11 cellular contexts compared by ENCODE assay signal in the genomic region with DNA sequence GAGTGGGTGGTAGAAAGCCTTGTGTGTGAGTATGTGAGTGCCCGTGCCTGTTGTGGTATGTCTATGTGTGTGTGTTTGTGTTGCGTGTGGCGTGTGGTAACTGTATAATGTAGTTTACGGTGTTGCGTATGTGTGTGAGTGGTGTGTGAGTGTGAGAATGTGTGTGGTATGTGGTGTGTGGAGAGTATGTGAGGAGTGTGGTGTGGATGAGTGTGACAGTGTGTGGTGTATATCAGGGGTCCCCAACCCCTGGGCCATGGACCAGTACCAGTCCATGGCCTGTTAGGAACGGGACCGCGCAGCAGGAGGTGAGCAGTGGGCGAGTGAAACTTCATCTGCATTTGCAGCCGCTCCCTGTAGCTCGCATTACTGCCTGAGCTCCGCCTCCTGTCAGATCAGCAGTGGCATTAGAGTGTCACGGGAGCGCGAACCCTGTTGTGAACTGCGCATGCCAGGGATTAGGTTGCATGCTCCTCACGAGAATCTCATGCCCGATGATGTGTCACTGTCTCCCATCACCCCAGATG. TPM values are rescaled to one million over a fixed set of nuclear protein-coding genes. Genes with fewer than 3 reads are reported as not detected.
DNase-seq lines count a peak whose midpoint lies in the region; ATAC-seq and TF ChIP-seq lines count a peak whose summit lies in the region.
"Had no signal": no experiment of that assay in that cellular context is flagged by ENCODE, and none has a peak within 500 bp of the region (broad histone marks: within the 10 kb centered on the region; RNA-seq: fewer than 3 reads in every experiment).

No MANE protein-coding gene starts in this region.

- WGBS in heart left ventricle, 4 donors = 37 to 43% (median 41%) methylated on average over 14 to 18 of the region's 18 CpGs
- WGBS in thyroid gland, 2 donors = 38 to 42% methylated on average over 12 to 18 of the region's 18 CpGs

- no peak for TF ChIP-seq CTCF in MCF 10A (IDR thresholded peaks at IDR 0.05; ENCODE audit: unreplicated experiment)
- no peak for TF ChIP-seq CTCF in breast epithelium (IDR thresholded peaks at IDR 0.05)
- TF ChIP-seq CTCF in heart left ventricle (IDR thresholded peaks at IDR 0.05) = no peak
- no peak for TF ChIP-seq CTCF in thyroid gland (IDR thresholded peaks at IDR 0.05)

- TF ChIP-seq POLR2A in breast epithelium (IDR thresholded peaks at IDR 0.05) (no peak), heart left ventricle (IDR thresholded peaks at IDR 0.05) (no peak), thyroid gland (IDR thresholded peaks at IDR 0.05) (peak in 1 of 2 donors; percentile 42)

- no peaks in the 10 kb centered on the region for H3K27me3 ChIP-seq in breast epithelium
- H3K27me3 ChIP-seq in heart left ventricle = peaks cover 0 to 8% (median 0%) of the 10 kb centered on the region in 9 donors
- no peaks in the 10 kb centered on the region for H3K27me3 ChIP-seq in thyroid gland

- intact Hi-C loops in MCF 10A (cut with micrococcal nuclease) (no loop called here), breast epithelium (cut with DNase I; ENCODE audit: low total_unique reads) (no loop called here), heart left ventricle (cut with DNase I) (no loop called here), thyroid gland (cut with DNase I) (no loop called here)

- ATAC-seq in heart left ventricle (peak in 3 of 4 donors; percentile 43 to 51 (median 49)), HG03469 (IDR thresholded peaks at IDR 0.05; ENCODE audit: unreplicated experiment) (no peak), HG03460 (IDR thresholded peaks at IDR 0.05; ENCODE audit: unreplicated experiment) (no peak)
- ATAC-seq: CD8-positive, alpha-beta T cell had no signal

- no peaks in the 10 kb centered on the region for H3K9me3 Mint-ChIP-seq in MCF 10A (ENCODE audit: unreplicated experiment)
- H3K9me3 Mint-ChIP-seq: CD8-positive, alpha-beta T cell had no signal

- H3K36me3 ChIP-seq in breast epithelium = no peaks in the 10 kb centered on the region
- no peaks in the 10 kb centered on the region for H3K36me3 ChIP-seq in heart left ventricle
- H3K36me3 ChIP-seq in thyroid gland = no peaks in the 10 kb centered on the region
- H3K36me3 ChIP-seq: esophagus squamous epithelium, HAP-1 had no signal

- CTCF ChIA-PET in MCF 10A (lab: Yijun Ruan, JAX) = interaction anchor here (2.1 kb wide), 1 partner anchor 19 kb away, joined by 8 read pairs; no protein-coding TSS in a partner anchor

- no peaks in the 10 kb centered on the region for H3K9me3 ChIP-seq in breast epithelium
- H3K9me3 ChIP-seq in heart left ventricle = no peaks in the 10 kb centered on the region
- no peaks in the 10 kb centered on the region for H3K9me3 ChIP-seq in thyroid gland
- H3K9me3 ChIP-seq: esophagus squamous epithelium, HAP-1 had no signal

- H3K27ac Mint-ChIP-seq in MCF 10A (ENCODE audit: low read depth, unreplicated experiment) = no peak overlapping the region
- H3K27ac Mint-ChIP-seq: CD8-positive, alpha-beta T cell had no signal

- DNase-seq in MCF 10A (ENCODE audit: unreplicated experiment) (peak; percentile 74), breast epithelium (ENCODE audit: low spot score in 2 of 2) (no peak), RPMI7951 (ENCODE audit: low read depth) (peak; percentile 71), heart left ventricle (peak in 1 of 5 donors; percentile 54), thyroid gland (peak; percentile 64 to 72)
- DNase-seq in activated CD4-positive, alpha-beta T cell treated with anti-CD3 and anti-CD28 coated beads, Interleukin-2, amount 50 U/mL, for 48 hours = no peak
- DNase-seq: CD8-positive, alpha-beta T cell; esophagus squamous epithelium had no signal

- H3K27ac ChIP-seq in breast epithelium (no peak overlapping the region), heart left ventricle (no peak overlapping the region), thyroid gland (no peak overlapping the region)
- H3K27ac ChIP-seq: esophagus squamous epithelium had no signal

- no peak overlapping the region for H3K4me3 Mint-ChIP-seq in MCF 10A (ENCODE audit: unreplicated experiment)
- H3K4me3 Mint-ChIP-seq: CD8-positive, alpha-beta T cell had no signal

- H3K27me3 Mint-ChIP-seq in MCF 10A (ENCODE audit: insufficient read depth, unreplicated experiment) = no peaks in the 10 kb centered on the region

- H3K4me1 ChIP-seq in breast epithelium (no peaks in the 10 kb centered on the region), heart left ventricle (peaks cover 0 to 24% (median 0%) of the 10 kb centered on the region in 12 donors), thyroid gland (peaks cover 0 to 7% of the 10 kb centered on the region in 2 donors)
- H3K4me1 ChIP-seq: HAP-1 had no signal

- no TSS peak for BruUV-seq in MCF 10A (replicated peaks; lab: Mats Ljungman, UMichigan)

- H3K4me3 ChIP-seq in breast epithelium (no peak overlapping the region), heart left ventricle (no peak overlapping the region), thyroid gland (replicated peaks in 1 of 3) (no peak overlapping the region)
- H3K4me3 ChIP-seq: esophagus squamous epithelium, HAP-1 had no signal

- POLR2A ChIA-PET in MCF 10A (lab: Yijun Ruan, JAX) = interaction anchor here (1.2 kb wide), 2 partner anchors 15 to 18 kb away, joined by 3 to 4 read pairs; no protein-coding TSS in a partner anchor

- H3K36me3 Mint-ChIP-seq in MCF 10A (ENCODE audit: insufficient read depth, unreplicated experiment) = no peaks in the 10 kb centered on the region
- H3K36me3 Mint-ChIP-seq: CD8-positive, alpha-beta T cell had no signal

- H3K4me1 Mint-ChIP-seq in MCF 10A (ENCODE audit: insufficient read depth, unreplicated experiment) = no peaks in the 10 kb centered on the region

RNA-seq across cellular contexts. Expression of gene UPK3A, which starts 5.7 kb away (rescaled TPM):
- not detected in 2 replicates for total RNA-seq in MCF 10A (2022)
- not detected for total RNA-seq in breast epithelium
- total RNA-seq in RPMI7951 (2014; rRNA removed; shearing (Covaris generic)) = not detected in 2 replicates
- under 1 TPM in 2 of 9 donors, not detected in 7; 0.34 to 0.45 TPM for total RNA-seq in heart left ventricle
- under 1 TPM in 1 of 2 donors, not detected in 1; 0.15 TPM for polyA plus RNA-seq in heart left ventricle
- 1 to 10 TPM in 3 of 4 donors, not detected in 1; 2.1 to 3.9 (median 2.6) TPM for total RNA-seq in thyroid gland
- total RNA-seq: CD8-positive, alpha-beta T cell; esophagus squamous epithelium had no signal

RNA-seq across cellular contexts. Expression of gene FAM118A, which starts 19.3 kb away (rescaled TPM):
- total RNA-seq in MCF 10A (2022) (16.0 and 16.7 TPM in 2 replicates), breast epithelium (100 to 1,000 TPM in 1 of 3 donors, 10 to 100 TPM in 2; 33.8 to 104 (median 55.4) TPM), heart left ventricle (10 to 100 TPM in 6 of 9 donors, 1 to 10 TPM in 3; 4.0 to 46.8 (median 15.0) TPM), thyroid gland (100 to 1,000 TPM in 1 of 4 donors, 10 to 100 TPM in 3; 15.7 to 104 (median 75.3) TPM)
- total RNA-seq in RPMI7951 (2014; rRNA removed; shearing (Covaris generic)) = 6.8 and 11.7 TPM in 2 replicates
- 10 to 100 TPM; 13.1 to 17.4 TPM for polyA plus RNA-seq in heart left ventricle

RNA-seq across cellular contexts. Expression of gene KIAA0930, which starts 49.8 kb away (rescaled TPM):
- 61.9 and 63.4 TPM in 2 replicates for total RNA-seq in MCF 10A (2022)
- 10 to 100 TPM; 29.4 to 45.3 (median 35.1) TPM for total RNA-seq in breast epithelium
- 24.0 and 29.2 TPM in 2 replicates for total RNA-seq in RPMI7951 (2014; rRNA removed; shearing (Covaris generic))
- total RNA-seq in heart left ventricle = 10 to 100 TPM; 14.7 to 67.1 (median 18.7) TPM
- 10 to 100 TPM in 1 of 2 donors, 1 to 10 TPM in 1; 8.5 to 25.1 TPM for polyA plus RNA-seq in heart left ventricle
- total RNA-seq in thyroid gland = 10 to 100 TPM; 21.0 to 42.7 (median 25.0) TPM

Comparison
In these comparisons a context has a peak if more than half of its experiments do, and no peak if none do; other contexts are left out.
1. DNase-seq: peak in MCF 10A (single experiment), RPMI7951 (single experiment) and thyroid gland (2 of 2); none in breast epithelium (0 of 2) and activated CD4-positive, alpha-beta T cell treated with anti-CD3 and anti-CD28 coated beads, Interleukin-2, amount 50 U/mL, for 48 hours (0 of 2).
2. ATAC-seq: peak in heart left ventricle (3 of 4); none in HG03469 (single experiment) and HG03460 (single experiment).